In the genomic region with DNA sequence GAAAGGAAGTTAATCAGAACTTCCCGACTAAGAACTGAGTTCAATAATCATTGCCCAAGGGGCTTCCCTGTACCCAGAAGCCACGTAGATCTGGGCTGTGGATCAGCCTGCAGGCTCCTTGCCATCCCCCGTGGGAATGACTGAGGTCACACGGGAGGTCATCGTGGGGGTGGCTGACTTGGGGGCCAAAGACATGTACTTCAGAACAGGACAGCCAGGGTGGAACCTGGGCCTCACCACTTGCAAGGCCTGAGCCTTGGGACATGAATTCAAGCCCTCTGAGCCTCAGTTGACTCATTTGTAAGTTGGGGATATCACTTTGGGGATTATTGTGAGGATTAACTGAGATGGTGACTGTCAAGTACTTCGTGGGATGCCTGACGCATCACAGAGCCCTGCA, we compare ENCODE assay signal across 1 cellular context.
TF ChIP-seq lines count a peak whose summit lies in the region.

No MANE protein-coding gene starts in this region.

TF ChIP-seq in HEK293T, 16 proteins besides CTCF, POLR2A, EP300 and RAD21 (continued from another document):
- TF ChIP-seq, protein P1, sequence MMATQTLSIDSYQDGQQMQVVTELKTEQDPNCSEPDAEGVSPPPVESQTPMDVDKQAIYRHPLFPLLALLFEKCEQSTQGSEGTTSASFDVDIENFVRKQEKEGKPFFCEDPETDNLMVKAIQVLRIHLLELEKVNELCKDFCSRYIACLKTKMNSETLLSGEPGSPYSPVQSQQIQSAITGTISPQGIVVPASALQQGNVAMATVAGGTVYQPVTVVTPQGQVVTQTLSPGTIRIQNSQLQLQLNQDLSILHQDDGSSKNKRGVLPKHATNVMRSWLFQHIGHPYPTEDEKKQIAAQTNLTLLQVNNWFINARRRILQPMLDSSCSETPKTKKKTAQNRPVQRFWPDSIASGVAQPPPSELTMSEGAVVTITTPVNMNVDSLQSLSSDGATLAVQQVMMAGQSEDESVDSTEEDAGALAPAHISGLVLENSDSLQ (IDR thresholded peaks at IDR 0.05), result no peak
- TF ChIP-seq TARDBP (IDR thresholded peaks at IDR 0.05), result no peak
- TF ChIP-seq ARNT (IDR thresholded peaks at IDR 0.05), result no peak
- no peak for TF ChIP-seq FOXK2 (IDR thresholded peaks at IDR 0.05)
- no peak for TF ChIP-seq SUZ12 (IDR thresholded peaks at IDR 0.05)
- no peak for TF ChIP-seq L3MBTL2 (conservative IDR thresholded peaks at IDR 0.05)
- no peak for TF ChIP-seq FOXA1 (IDR thresholded peaks at IDR 0.05)
- TF ChIP-seq BHLHE40 (IDR thresholded peaks at IDR 0.05; ENCODE audit: borderline replicate concordance), result no peak
- TF ChIP-seq SP1 (IDR thresholded peaks at IDR 0.05), result no peak
- no peak for TF ChIP-seq HDGF (IDR thresholded peaks at IDR 0.05; ENCODE audit: borderline replicate concordance)
- no peak for TF ChIP-seq ZNF384 (IDR thresholded peaks at IDR 0.05)
- TF ChIP-seq ELF4 (IDR thresholded peaks at IDR 0.05), result no peak
- no peak for TF ChIP-seq LEF1 (IDR thresholded peaks at IDR 0.05; ENCODE audit: borderline replicate concordance)
- TF ChIP-seq CTBP1 (IDR thresholded peaks at IDR 0.05; ENCODE audit: borderline replicate concordance), result no peak
- TF ChIP-seq NFRKB (IDR thresholded peaks at IDR 0.05), result no peak
TF ChIP-seq in HEK293T: peak in this region for 0.
